Comparison of ENCODE assay signal across 19 cellular contexts in genomic region chr2:171793691-171794678, GRCh38.
DNase-seq lines count a peak whose midpoint lies in the region; ATAC-seq, FAIRE-seq and TF ChIP-seq lines count a peak whose summit lies in the region.
"Had no signal": no experiment of that assay in that cellular context is flagged by ENCODE, and none has a peak within 500 bp of the region (broad histone marks: within the 10 kb centered on the region; RNA-seq: fewer than 3 reads in every experiment).

No MANE protein-coding gene starts in this region.

- RAD21 ChIA-PET in GM12878 (lab: Charles Lee; ENCODE audit: unreplicated experiment): no interaction called here

- no peak for FAIRE-seq in GM12878 (lab: Jason Lieb, UNC)
- FAIRE-seq: RCC 7860 had no signal

- no peak for DNase-seq in activated CD4-positive, alpha-beta T cell treated with anti-CD3 and anti-CD28 coated beads for 36 hours
- DNase-seq in activated CD4-positive, alpha-beta T cell treated with anti-CD3 and anti-CD28 coated beads, Interleukin-2, amount 50 U/mL, for 48 hours: no peak
- DNase-seq in KBM-7 (peak; percentile 46), GM12878 (ENCODE audit: low read depth, low spot score) (no peak), putamen (ENCODE audit: low spot score) (peak; percentile 14), cerebellum (ENCODE audit: low spot score) (no peak), ureter (ENCODE audit: low spot score) (no peak)
- DNase-seq: 8988T; activated CD8-positive, alpha-beta memory T cell treated with anti-CD3 and anti-CD28 coated beads, Interleukin-2, amount 50 U/mL, for 48 hours; CD8-positive, alpha-beta memory T cell; left colon; NCI-H187 treated with DMSO at 0.1 percent for 48 hours; NCI-H774; stimulated activated CD4-positive, alpha-beta T cell treated with anti-CD3 and anti-CD28 coated beads, Interleukin-12 subunit alpha, Interleukin-12 subunit beta, amount 100 ng/mL, for 4 hours had no signal

- H3K4me2 ChIP-seq in GM12878 (ENCODE audit: control insufficient read depth, insufficient read depth): no peak overlapping the region
- H3K4me2 ChIP-seq: hepatocyte had no signal

- no peak overlapping the region for H3K27ac ChIP-seq in GM12878 (ENCODE audit: control insufficient read depth, insufficient read depth)
- H3K27ac ChIP-seq: hepatocyte, HL-60 had no signal

- no peak overlapping the region for H3K9ac ChIP-seq in GM12878 (ENCODE audit: control insufficient read depth, insufficient read depth, low read length)

- H3K27me3 ChIP-seq in GM12878 (replicated peaks in 1 of 2; ENCODE audit: control insufficient read depth in 2 of 2, insufficient read depth in 2 of 2, low read length in 1 of 2): no peaks in the 10 kb centered on the region; a peak in 1 of 4 replicates
- H3K27me3 ChIP-seq: hepatocyte had no signal

- no peaks in the 10 kb centered on the region for H3K79me2 ChIP-seq in GM12878 (ENCODE audit: control insufficient read depth, insufficient read depth, low read length)
- H3K79me2 ChIP-seq: hepatocyte had no signal

- peak; percentile 70 for ATAC-seq in activated CD4-positive, alpha-beta T cell treated with anti-CD3 and anti-CD28 coated beads for 36 hours
- ATAC-seq in GM12878 (no peak), HG02840 (IDR thresholded peaks at IDR 0.05; ENCODE audit: low FRiP score, unreplicated experiment) (no peak)
- ATAC-seq: left colon had no signal

- POLR2A ChIA-PET in activated CD4-positive, alpha-beta T cell treated with anti-CD3 and anti-CD28 coated beads for 36 hours (lab: Charles Lee): no interaction called here
- POLR2A ChIA-PET in GM12878 (lab: Charles Lee): interaction anchor here (0.6 to 0.7 kb wide), 3 partner anchors 199 to 825 kb away, joined by 4 to 5 read pairs (median 4); no protein-coding TSS in a partner anchor

- BruUV-seq in GM12878 (replicated peaks; lab: Mats Ljungman, UMichigan): no TSS peak

- TF ChIP-seq CTCF in GM12878 (IDR thresholded peaks at IDR 0.05 in 2 of 3, conservative IDR thresholded peaks at IDR 0.05 in 1 of 3; ENCODE audit: control insufficient read depth in 2 of 3, extremely low read depth in 1 of 3, insufficient read depth in 1 of 3, low read depth in 3 of 3, low read length in 3 of 3): no peak

- no peak overlapping the region for H3K4me3 Mint-ChIP-seq in activated CD4-positive, alpha-beta T cell treated with anti-CD3 and anti-CD28 coated beads for 36 hours
- H3K4me3 Mint-ChIP-seq: CD8-positive, alpha-beta memory T cell; dendritic cell treated with granulocyte-macrophage colony-stimulating factor and Interleukin-4, amounts not matched to agents 40 ng/mL and 50 ng/mL, for 4 days had no signal

- H3K9me3 Mint-ChIP-seq in activated CD4-positive, alpha-beta T cell treated with anti-CD3 and anti-CD28 coated beads for 36 hours (ENCODE audit: low read depth): no peaks in the 10 kb centered on the region
- H3K9me3 Mint-ChIP-seq: CD8-positive, alpha-beta memory T cell; dendritic cell treated with granulocyte-macrophage colony-stimulating factor and Interleukin-4, amounts not matched to agents 40 ng/mL and 50 ng/mL, for 4 days had no signal

- H3K4me1 Mint-ChIP-seq in activated CD4-positive, alpha-beta T cell treated with anti-CD3 and anti-CD28 coated beads for 36 hours: peaks cover 21% of the 10 kb centered on the region

- CTCF ChIA-PET in activated CD4-positive, alpha-beta T cell treated with anti-CD3 and anti-CD28 coated beads for 36 hours (lab: Charles Lee): interaction anchor here (0.8 to 1.2 kb wide), 2 partner anchors 196 to 219 kb away, joined by 3 read pairs; no protein-coding TSS in a partner anchor
- CTCF ChIA-PET in GM12878 (lab: Yijun Ruan, JAX): interaction anchor here (0.7 kb wide), 1 partner anchor 107 kb away, joined by 3 read pairs; no protein-coding TSS in a partner anchor

- no peaks in the 10 kb centered on the region for H3K27me3 Mint-ChIP-seq in activated CD4-positive, alpha-beta T cell treated with anti-CD3 and anti-CD28 coated beads for 36 hours
- H3K27me3 Mint-ChIP-seq: CD8-positive, alpha-beta memory T cell; dendritic cell treated with granulocyte-macrophage colony-stimulating factor and Interleukin-4, amounts not matched to agents 40 ng/mL and 50 ng/mL, for 4 days had no signal

- H3K4me1 ChIP-seq in GM12878 (ENCODE audit: control insufficient read depth, insufficient read depth, low read length): no peaks in the 10 kb centered on the region

- peaks cover 23% of the 10 kb centered on the region for H3K36me3 Mint-ChIP-seq in activated CD4-positive, alpha-beta T cell treated with anti-CD3 and anti-CD28 coated beads for 36 hours (ENCODE audit: low read depth)

- H4K20me1 ChIP-seq in GM12878 (ENCODE audit: control insufficient read depth, insufficient read depth): no peaks in the 10 kb centered on the region

- H2AFZ ChIP-seq in GM12878 (ENCODE audit: control insufficient read depth, low read depth, low read length): no peak overlapping the region
- H2AFZ ChIP-seq: hepatocyte had no signal

- no peaks in the 10 kb centered on the region for H3K9me3 ChIP-seq in GM12878 (replicated peaks; ENCODE audit: control insufficient read depth, insufficient read depth, low read length)

- peaks cover 5 to 18% of the 10 kb centered on the region in 2 experiments for H3K36me3 ChIP-seq in GM12878 (ENCODE audit: control insufficient read depth in 2 of 2, insufficient read depth in 2 of 2, low read length in 1 of 2)

- 82% methylated on average over 6 of the region's 6 CpGs for WGBS in GM12878 (ENCODE audit: insufficient coverage, insufficient replicate concordance, low lambda C conversion rate, missing lambda C conversion rate)

- intact Hi-C loops in activated CD4-positive, alpha-beta T cell treated with anti-CD3 and anti-CD28 coated beads for 36 hours (cut with DNase I, micrococcal nuclease): no loop called here
- intact Hi-C loops in GM12878 (cut with micrococcal nuclease; ENCODE audit: unreplicated experiment): no loop called here

- no peak overlapping the region for H3K27ac Mint-ChIP-seq in activated CD4-positive, alpha-beta T cell treated with anti-CD3 and anti-CD28 coated beads for 36 hours
- H3K27ac Mint-ChIP-seq: dendritic cell treated with granulocyte-macrophage colony-stimulating factor and Interleukin-4, amounts not matched to agents 40 ng/mL and 50 ng/mL, for 4 days had no signal

- no peak overlapping the region for H3K4me3 ChIP-seq in GM12878
- H3K4me3 ChIP-seq: hepatocyte had no signal

- no peak for TF ChIP-seq EP300 in GM12878 (IDR thresholded peaks at IDR 0.05; ENCODE audit: borderline replicate concordance in 1 of 2, control insufficient read depth in 1 of 2, low read depth in 2 of 2, low read length in 2 of 2)

- SMC1A ChIA-PET in GM12878 (lab: Charles Lee; ENCODE audit: uncharacterized antibody, unreplicated experiment): interaction anchor here (1.2 kb wide), 1 partner anchor 322 kb away, joined by 3 read pairs; no protein-coding TSS in a partner anchor

- TF ChIP-seq POLR2A in GM12878 (IDR thresholded peaks at IDR 0.05; ENCODE audit: low read depth, low read length): no peak

- no peak for TF ChIP-seq RAD21 in GM12878 (IDR thresholded peaks at IDR 0.05; ENCODE audit: insufficient read depth, low read depth, low read length)

- in situ Hi-C loops in KBM-7 (cut with MboI; ENCODE audit: low pct_unique_long_range_greater_than_20kb, low sequenced_read_pairs) (no loop called here), GM12878 (cut with MboI) (no loop called here)

TF ChIP-seq in GM12878, 131 proteins besides CTCF, POLR2A, EP300 and RAD21:
- peak; percentile 68; the same call in 1 of the 2 replicates for TF ChIP-seq PKNOX1 (IDR thresholded peaks at IDR 0.05)
- no peak for TF ChIP-seq SREBF1 (IDR thresholded peaks at IDR 0.05; ENCODE audit: low read length)
- no peak for TF ChIP-seq ZNF217 (IDR thresholded peaks at IDR 0.05)
TF ChIP-seq in GM12878: peak in this region for 1.

Comparison
In these comparisons a context has a peak if more than half of its experiments do, and no peak if none do; other contexts are left out.
1. DNase-seq: peak in KBM-7 (single experiment) and putamen (single experiment); none in activated CD4-positive, alpha-beta T cell treated with anti-CD3 and anti-CD28 coated beads for 36 hours (single experiment), activated CD4-positive, alpha-beta T cell treated with anti-CD3 and anti-CD28 coated beads, Interleukin-2, amount 50 U/mL, for 48 hours (0 of 2), GM12878 (single experiment), cerebellum (single experiment) and ureter (single experiment).